19 cellular contexts compared by ENCODE assay signal in the genomic region with DNA sequence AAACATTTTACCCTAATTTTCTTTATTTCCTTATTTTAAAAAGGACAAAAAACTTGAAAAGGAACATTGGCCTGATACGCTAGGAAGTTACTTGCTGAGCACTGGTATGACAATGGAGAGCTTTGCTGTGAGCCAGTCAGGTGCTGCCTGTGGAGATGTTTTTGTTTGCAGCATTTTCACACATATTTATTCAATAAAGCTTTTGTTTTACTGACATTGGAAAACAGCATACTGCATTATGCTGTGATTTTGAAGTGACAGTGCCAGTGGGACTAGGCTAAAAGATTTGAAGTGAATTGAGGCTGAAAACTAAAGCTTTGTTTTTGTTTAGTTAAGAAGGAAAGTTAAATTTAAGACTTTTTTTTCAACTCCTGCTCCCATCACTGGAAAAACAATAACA.
"Had no signal": no experiment of that assay in that cellular context is flagged by ENCODE, and none has a peak within 500 bp of the region (broad histone marks: within the 10 kb centered on the region; RNA-seq: fewer than 3 reads in every experiment).

No MANE protein-coding gene starts in this region.

- H3K27ac Mint-ChIP-seq: activated CD4-positive, alpha-beta T cell treated with anti-CD3 and anti-CD28 coated beads, Interleukin-2, amount 10 ng/mL, durations not matched to agents 7 days and 5 days; activated CD8-positive, alpha-beta T cell treated with anti-CD3 and anti-CD28 coated beads, Interleukin-2, amount 10 ng/mL, durations not matched to agents 7 days and 5 days; activated naive CD4-positive, alpha-beta T cell treated with anti-CD3 and anti-CD28 coated beads, Interleukin-2, amount 50 U/mL, for 24 hours; naive B cell; T-helper 1 cell treated with Interleukin-12 subunit alpha and Interleukin-12 subunit beta and Interleukin-4 antibody, amounts not matched to agents 30 μg/mL and 1 μg/mL, for 36 hours had no signal

- H3K4me1 ChIP-seq: breast epithelium, esophagus squamous epithelium, right atrium auricular region, transverse colon, uterus had no signal

- H3K9me3 ChIP-seq: esophagus squamous epithelium, uterus had no signal

- H3K4me3 Mint-ChIP-seq: activated CD4-positive, alpha-beta T cell treated with anti-CD3 and anti-CD28 coated beads, Interleukin-2, amount 10 ng/mL, durations not matched to agents 7 days and 5 days; activated CD8-positive, alpha-beta T cell treated with anti-CD3 and anti-CD28 coated beads, Interleukin-2, amount 10 ng/mL, durations not matched to agents 7 days and 5 days; activated naive CD4-positive, alpha-beta T cell treated with anti-CD3 and anti-CD28 coated beads, Interleukin-2, amount 50 U/mL, for 24 hours; activated T-cell treated with anti-CD3 and anti-CD28 coated beads, Interleukin-2, amount 50 U/mL, for 4 hours; naive B cell; T-helper 1 cell treated with Interleukin-12 subunit alpha and Interleukin-12 subunit beta and Interleukin-4 antibody, amounts not matched to agents 30 μg/mL and 1 μg/mL, for 36 hours had no signal

- DNase-seq: activated CD4-positive, alpha-beta T cell treated with anti-CD3 and anti-CD28 coated beads, Interleukin-2, amount 10 ng/mL, durations not matched to agents 7 days and 5 days; activated CD8-positive, alpha-beta T cell treated with anti-CD3 and anti-CD28 coated beads, Interleukin-2, amount 10 ng/mL, durations not matched to agents 7 days and 5 days; activated effector memory CD4-positive, alpha-beta T cell treated with anti-CD3 and anti-CD28 coated beads, Interleukin-2, amount 50 U/mL, for 16 hours; activated T-cell treated with anti-CD3 and anti-CD28 coated beads, Interleukin-2, amount 50 U/mL, for 4 hours; cerebellar nuclear complex; effector memory CD4-positive, alpha-beta T cell; esophagus squamous epithelium; mammary epithelial cell; naive B cell; stimulated activated CD4-positive, alpha-beta T cell treated with anti-CD3 and anti-CD28 coated beads, Interleukin-2, amount 100 ng/mL, for 24 hours; stimulated activated naive CD4-positive, alpha-beta T cell treated with Interleukin-2 at 50 U/mL for 16 hours; transverse colon; uterus had no signal

- H3K36me3 ChIP-seq: breast epithelium, esophagus squamous epithelium, right atrium auricular region, transverse colon, uterus had no signal

- H3K36me3 Mint-ChIP-seq: activated naive CD4-positive, alpha-beta T cell treated with anti-CD3 and anti-CD28 coated beads, Interleukin-2, amount 50 U/mL, for 24 hours had no signal

- H3K9me3 Mint-ChIP-seq: activated CD4-positive, alpha-beta T cell treated with anti-CD3 and anti-CD28 coated beads, Interleukin-2, amount 10 ng/mL, durations not matched to agents 7 days and 5 days; T-helper 1 cell treated with Interleukin-12 subunit alpha and Interleukin-12 subunit beta and Interleukin-4 antibody, amounts not matched to agents 30 μg/mL and 1 μg/mL, for 36 hours had no signal

- H3K27me3 ChIP-seq: breast epithelium, esophagus squamous epithelium, right atrium auricular region, transverse colon, uterus had no signal

- H3K4me3 ChIP-seq: breast epithelium, esophagus squamous epithelium, right atrium auricular region, transverse colon, uterus had no signal

- ATAC-seq: activated CD4-positive, CD25-positive, alpha-beta regulatory T cell treated with anti-CD3 and anti-CD28 coated beads, Interleukin-2, amount 50 U/mL, for 24 hours; activated CD8-positive, alpha-beta T cell treated with anti-CD3 and anti-CD28 coated beads, Interleukin-2, amount 10 ng/mL, durations not matched to agents 7 days and 5 days; activated T-cell treated with anti-CD3 and anti-CD28 coated beads, Interleukin-2, amount 50 U/mL, for 4 hours; left lobe of liver had no signal

- H3K27me3 Mint-ChIP-seq: activated CD4-positive, alpha-beta T cell treated with anti-CD3 and anti-CD28 coated beads, Interleukin-2, amount 10 ng/mL, durations not matched to agents 7 days and 5 days had no signal

- H3K4me1 Mint-ChIP-seq: activated CD4-positive, alpha-beta T cell treated with anti-CD3 and anti-CD28 coated beads, Interleukin-2, amount 10 ng/mL, durations not matched to agents 7 days and 5 days; activated naive CD4-positive, alpha-beta T cell treated with anti-CD3 and anti-CD28 coated beads, Interleukin-2, amount 50 U/mL, for 24 hours had no signal
